Comparison of ENCODE assay signal across 9 cellular contexts in genomic region chr9:106420511-106420944, GRCh38.
DNase-seq lines count a peak whose midpoint lies in the region; ATAC-seq, FAIRE-seq and TF ChIP-seq lines count a peak whose summit lies in the region.
"Had no signal": no experiment of that assay in that cellular context is flagged by ENCODE, and none has a peak within 500 bp of the region (broad histone marks: within the 10 kb centered on the region; RNA-seq: fewer than 3 reads in every experiment).

No MANE protein-coding gene starts in this region.

- TF ChIP-seq POLR2A in GM12891 (IDR thresholded peaks at IDR 0.05; ENCODE audit: low read depth, low read length): no peak

- DNase-seq in GM12891 (ENCODE audit: insufficient read length, low spot score) (peak; percentile 8), HK-2 (ENCODE audit: unreplicated experiment) (peak; percentile 44), foreskin melanocyte (peak; percentile 38), NCI-H2081 (lab: John Stamatoyannopoulos, UW) (no peak), sciatic nerve (ENCODE audit: low spot score) (no peak), DMS79 treated with DMSO at 0.1 percent for 48 hours (lab: John Stamatoyannopoulos, UW) (no peak), NCI-H187 treated with DMSO at 0.1 percent for 48 hours (lab: John Stamatoyannopoulos, UW) (no peak)
- DNase-seq: HFFc6 had no signal

- FAIRE-seq in GM12891 (lab: Jason Lieb, UNC): peak; percentile 96

- ATAC-seq in GM21529 (IDR thresholded peaks at IDR 0.05; ENCODE audit: unreplicated experiment): peak; percentile 67
- ATAC-seq in sciatic nerve: no peak

- intact Hi-C loops in sciatic nerve (cut with DNase I): no loop called here

TF ChIP-seq in GM12891, 5 proteins besides CTCF, POLR2A, EP300 and RAD21:
- TF ChIP-seq SPI1 (IDR thresholded peaks at IDR 0.05; ENCODE audit: low read depth, low read length) (no peak), PAX5 (IDR thresholded peaks at IDR 0.05; ENCODE audit: insufficient read depth, low read length, severe bottlenecking) (no peak), POLR2AphosphoS5 (IDR thresholded peaks at IDR 0.05; ENCODE audit: low read depth, low read length) (no peak), TAF1 (IDR thresholded peaks at IDR 0.05; ENCODE audit: low read depth, low read length) (no peak), POU2F2 (IDR thresholded peaks at IDR 0.05; ENCODE audit: low read depth, low read length) (no peak)

Comparison
In these comparisons a context has a peak if more than half of its experiments do, and no peak if none do; other contexts are left out.
1. DNase-seq: peak in GM12891 (single experiment), HK-2 (single experiment) and foreskin melanocyte (single experiment); none in NCI-H2081 (0 of 2), sciatic nerve (single experiment), DMS79 treated with DMSO at 0.1 percent for 48 hours (single experiment) and NCI-H187 treated with DMSO at 0.1 percent for 48 hours (single experiment).